Comparison of ENCODE assay signal across 2 cellular contexts in genomic region chr2:146547236-146547635, GRCh38.
TF ChIP-seq lines count a peak whose summit lies in the region.

No MANE protein-coding gene starts in this region.

TF ChIP-seq in H1, 55 proteins besides CTCF, POLR2A, EP300 and RAD21:
- TF ChIP-seq USF2 (IDR thresholded peaks at IDR 0.05; ENCODE audit: low read length) (no peak), TAF1 (IDR thresholded peaks at IDR 0.05; ENCODE audit: low read depth, low read length) (no peak), FOSL1 (IDR thresholded peaks at IDR 0.05; ENCODE audit: insufficient read depth, low read depth, low read length) (no peak), CTBP2 (IDR thresholded peaks at IDR 0.05; ENCODE audit: borderline replicate concordance, insufficient read depth, insufficient read length, low read length) (no peak)

TF ChIP-seq in endothelial cell of umbilical vein, 7 proteins besides CTCF, POLR2A, EP300 and RAD21:
- no peak for TF ChIP-seq GATA2 (IDR thresholded peaks at IDR 0.05; ENCODE audit: insufficient read depth, insufficient read length, low read depth, low read length)
- TF ChIP-seq FOS (IDR thresholded peaks at IDR 0.05; ENCODE audit: borderline replicate concordance, insufficient read depth, low read length) = no peak
- no peak for TF ChIP-seq MAX (IDR thresholded peaks at IDR 0.05; ENCODE audit: insufficient read depth, insufficient read length)
- no peak for TF ChIP-seq MYC (IDR thresholded peaks at IDR 0.05; ENCODE audit: low read depth, low read length)
- no peak for TF ChIP-seq JUN (IDR thresholded peaks at IDR 0.05; ENCODE audit: borderline replicate concordance, insufficient read depth, insufficient read length, low read depth)
- no peak for TF ChIP-seq POLR2AphosphoS5 (IDR thresholded peaks at IDR 0.05; ENCODE audit: insufficient read depth, low read depth, low read length)
- TF ChIP-seq EZH2 (IDR thresholded peaks at IDR 0.05; ENCODE audit: borderline replicate concordance, low read depth, low read length, severe bottlenecking) = no peak
TF ChIP-seq in endothelial cell of umbilical vein: peak in this region for 0.
